16 cellular contexts compared by ENCODE assay signal in the genomic region with DNA sequence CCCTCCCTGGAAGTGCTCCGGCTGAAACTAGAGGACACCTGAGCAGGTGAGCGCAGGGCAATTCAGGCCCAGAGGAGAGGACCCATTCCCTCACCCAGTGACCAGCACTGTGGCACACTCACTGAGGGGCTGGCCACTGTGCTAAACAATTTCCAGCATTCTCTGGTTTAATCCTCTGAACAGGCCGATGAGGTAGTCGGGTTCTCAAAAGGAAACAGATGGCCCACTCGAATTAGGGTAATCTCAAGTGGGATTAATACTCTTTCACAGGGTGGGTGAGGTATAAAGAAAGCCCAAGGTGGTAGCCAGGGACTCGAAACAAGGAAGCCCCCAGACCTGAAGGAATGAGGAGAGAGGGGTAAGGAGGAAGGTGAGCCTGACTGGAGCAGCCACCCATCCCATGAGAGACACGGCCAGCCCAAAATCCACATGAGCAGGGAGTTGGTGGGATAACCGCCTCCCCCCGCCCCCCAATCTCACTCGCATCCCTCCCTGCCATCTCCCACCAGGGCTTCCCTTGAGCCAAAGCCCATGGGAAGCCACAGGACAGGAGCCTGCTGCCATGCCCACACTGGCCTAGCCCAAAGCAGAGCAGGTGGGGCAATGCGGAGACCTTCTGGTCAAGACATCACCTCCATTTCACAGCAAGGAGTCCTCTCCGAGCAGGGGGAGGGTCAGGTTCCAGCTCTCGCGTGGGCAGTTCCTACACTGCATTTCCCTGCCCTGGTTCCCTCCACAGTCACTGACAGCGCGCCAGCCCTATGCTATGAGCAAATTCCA.
"Had no signal": no experiment of that assay in that cellular context is flagged by ENCODE, and none has a peak within 500 bp of the region (broad histone marks: within the 10 kb centered on the region; RNA-seq: fewer than 3 reads in every experiment).

No MANE protein-coding gene starts in this region.

- H3K27me3 Mint-ChIP-seq: activated naive CD8-positive, alpha-beta T cell treated with anti-CD3 and anti-CD28 coated beads, Interleukin-2, amount 10 ng/mL, durations not matched to agents 7 days and 5 days had no signal

- H3K27me3 ChIP-seq: ascending aorta, heart left ventricle had no signal

- ATAC-seq: heart left ventricle, left lobe of liver, WTC11 had no signal

- H3K4me1 ChIP-seq: ascending aorta, stomach had no signal

- DNase-seq: activated gamma-delta T cell; activated naive CD8-positive, alpha-beta T cell treated with anti-CD3 and anti-CD28 coated beads, Interleukin-2, amount 10 ng/mL, durations not matched to agents 7 days and 5 days; activated T-cell treated with anti-CD3 and anti-CD28 coated beads, Interleukin-2, amount 50 U/mL, for 24 hours; effector CD4-positive, alpha-beta T cell; heart left ventricle; mammary epithelial cell; stimulated activated CD4-positive, alpha-beta T cell treated with anti-CD3 and anti-CD28 coated beads, Interleukin-4, amount 100 ng/mL, for 4 hours; stomach had no signal

- H3K9me3 Mint-ChIP-seq: WTC11 had no signal

- H3K9me3 ChIP-seq: ascending aorta, heart left ventricle, stomach, thoracic aorta had no signal

- H3K36me3 Mint-ChIP-seq: WTC11 had no signal

- H3K36me3 ChIP-seq: ascending aorta, stomach, thoracic aorta had no signal

- H3K4me3 Mint-ChIP-seq: activated naive CD8-positive, alpha-beta T cell treated with anti-CD3 and anti-CD28 coated beads, Interleukin-2, amount 10 ng/mL, durations not matched to agents 7 days and 5 days; activated T-cell treated with anti-CD3 and anti-CD28 coated beads, Interleukin-2, amount 50 U/mL, for 24 hours; WTC11 had no signal

- H3K27ac Mint-ChIP-seq: activated T-cell treated with anti-CD3 and anti-CD28 coated beads, Interleukin-2, amount 50 U/mL, for 24 hours; WTC11 had no signal

- H3K4me3 ChIP-seq: ascending aorta, heart left ventricle, stomach, thoracic aorta had no signal

- FAIRE-seq: bronchial epithelial cell, frontal cortex, islet of Langerhans, urothelium cell line had no signal

- H3K27ac ChIP-seq: ascending aorta, heart left ventricle, stomach, thoracic aorta had no signal
